In genomic region chr7:43926193-43927043, GRCh38 we compare ENCODE assay signal across 1 cellular context.
A peak's percentile ranks its signal among the peaks of the same experiment; 100 is the strongest.
TF ChIP-seq lines count a peak whose summit lies in the region.

Gene UBE2D4, plus strand, starts transcription at chr7:43926436. Its CDS starts 97 bp downstream, at chr7:43926533.

TF ChIP-seq in HEK293, 187 proteins besides CTCF, POLR2A, EP300 and RAD21 (continued from another document):
- TF ChIP-seq ZBTB6 (tag by site-specific recombination; IDR thresholded peaks at IDR 0.05): no peak; the same call in 1 of the 2 replicates
- TF ChIP-seq ZNF645 (tag by site-specific recombination; IDR thresholded peaks at IDR 0.05): no peak
- TF ChIP-seq YY1 (tag by site-specific recombination; IDR thresholded peaks at IDR 0.05): 0 out of 2 replicates have a peak, but pooled peaks have one; percentile 47
- 0 out of 2 replicates have a peak, but pooled peaks have one; percentile 24 for TF ChIP-seq PBX3 (CRISPR knock-in tag; IDR thresholded peaks at IDR 0.05)
- no peak for TF ChIP-seq SCRT1 (tag by site-specific recombination; IDR thresholded peaks at IDR 0.05; ENCODE audit: borderline replicate concordance)
- TF ChIP-seq ZNF701 (tag by site-specific recombination; IDR thresholded peaks at IDR 0.05): no peak
- TF ChIP-seq ZNF23 (tag by site-specific recombination; IDR thresholded peaks at IDR 0.05; ENCODE audit: borderline replicate concordance): no peak
- no peak for TF ChIP-seq ZNF514 (tag by site-specific recombination; IDR thresholded peaks at IDR 0.05)
- peak; percentile 70; the same call in 1 of the 2 replicates for TF ChIP-seq ZXDB (tag by site-specific recombination; IDR thresholded peaks at IDR 0.05)
- no peak; the same call in 1 of the 2 replicates for TF ChIP-seq GFI1B (tag by site-specific recombination; IDR thresholded peaks at IDR 0.05)
- TF ChIP-seq ZBTB49 (tag by site-specific recombination; IDR thresholded peaks at IDR 0.05; ENCODE audit: low read depth): no peak
- peak; percentile 78 for TF ChIP-seq ZBTB10 (tag by site-specific recombination; IDR thresholded peaks at IDR 0.05)
- TF ChIP-seq MEIS1 (CRISPR knock-in tag; IDR thresholded peaks at IDR 0.05; ENCODE audit: borderline replicate concordance): no peak
- no peak for TF ChIP-seq ZNF776 (tag by site-specific recombination; IDR thresholded peaks at IDR 0.05; ENCODE audit: borderline replicate concordance)
- TF ChIP-seq ZNF704 (tag by site-specific recombination; IDR thresholded peaks at IDR 0.05): no peak
- no peak for TF ChIP-seq PRDM2 (tag by site-specific recombination; IDR thresholded peaks at IDR 0.05; ENCODE audit: borderline replicate concordance)
- TF ChIP-seq ZNF157 (tag by site-specific recombination; IDR thresholded peaks at IDR 0.05): no peak
TF ChIP-seq in HEK293: peak in this region for 67.
